Comparison of ENCODE assay signal across 8 cellular contexts in the genomic region with DNA sequence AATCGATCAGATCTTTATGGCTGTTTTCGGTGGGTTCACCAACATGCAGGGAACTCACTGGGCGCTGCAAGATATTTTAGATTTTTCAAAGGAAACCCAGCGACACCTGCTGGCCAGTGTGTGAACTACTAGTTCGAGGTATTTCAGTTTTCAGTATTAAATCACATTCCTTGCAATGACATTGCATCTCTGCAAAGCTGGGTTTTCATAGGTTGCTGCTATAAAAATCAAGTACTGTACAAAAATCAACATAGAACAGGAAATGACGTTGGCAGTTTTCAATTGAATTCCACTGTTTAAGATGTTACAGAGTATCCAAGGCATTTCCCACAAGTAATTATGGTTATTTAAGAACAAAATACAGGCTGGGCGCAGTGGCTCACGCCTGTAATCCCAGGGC. TPM values are rescaled to one million over a fixed set of nuclear protein-coding genes. Genes with fewer than 3 reads are reported as not detected.
A peak's percentile ranks its signal among the peaks of the same experiment; 100 is the strongest.
DNase-seq lines count a peak whose midpoint lies in the region; ATAC-seq and TF ChIP-seq lines count a peak whose summit lies in the region.

No MANE protein-coding gene starts in this region.

- no peaks in the 10 kb centered on the region for H3K9me3 ChIP-seq in prostate gland
- H3K9me3 ChIP-seq in aorta (ENCODE audit: control insufficient read depth, low read length), result no peaks in the 10 kb centered on the region

- H3K27ac ChIP-seq in prostate gland, result no peak overlapping the region
- no peak overlapping the region for H3K27ac ChIP-seq in aorta (ENCODE audit: low read depth in 1 of 2, low read length in 2 of 2)

- peaks cover 9% of the 10 kb centered on the region for H3K36me3 Mint-ChIP-seq in Calu3 (ENCODE audit: insufficient read depth, unreplicated experiment)
- peaks cover 38% of the 10 kb centered on the region for H3K36me3 Mint-ChIP-seq in activated naive CD4-positive, alpha-beta T cell treated with anti-CD3 and anti-CD28 coated beads, Interleukin-2, amount 10 ng/mL, durations not matched to agents 7 days and 5 days

- no peaks in the 10 kb centered on the region for H3K27me3 Mint-ChIP-seq in Calu3 (ENCODE audit: unreplicated experiment)
- no peaks in the 10 kb centered on the region for H3K27me3 Mint-ChIP-seq in activated naive CD4-positive, alpha-beta T cell treated with anti-CD3 and anti-CD28 coated beads, Interleukin-2, amount 10 ng/mL, durations not matched to agents 7 days and 5 days

- H3K4me1 Mint-ChIP-seq in Calu3 (ENCODE audit: low read depth, unreplicated experiment), result no peaks in the 10 kb centered on the region
- peaks cover 2% of the 10 kb centered on the region for H3K4me1 Mint-ChIP-seq in activated naive CD4-positive, alpha-beta T cell treated with anti-CD3 and anti-CD28 coated beads, Interleukin-2, amount 10 ng/mL, durations not matched to agents 7 days and 5 days

- peaks cover 12% of the 10 kb centered on the region for H3K4me1 ChIP-seq in prostate gland (replicated peaks)
- no peaks in the 10 kb centered on the region for H3K4me1 ChIP-seq in aorta (ENCODE audit: control insufficient read depth in 1 of 2, insufficient read depth in 2 of 2, low read length in 2 of 2)

- H3K36me3 ChIP-seq in prostate gland (peaks cover 0 to under 1% of the 10 kb centered on the region in 2 donors), aorta (ENCODE audit: control insufficient read depth in 1 of 2, insufficient read depth in 2 of 2, low read length in 1 of 2) (no peaks in the 10 kb centered on the region)

- H3K27ac Mint-ChIP-seq in Calu3 (ENCODE audit: unreplicated experiment), result no peak overlapping the region
- H3K27ac Mint-ChIP-seq in activated naive CD4-positive, alpha-beta T cell treated with anti-CD3 and anti-CD28 coated beads, Interleukin-2, amount 10 ng/mL, durations not matched to agents 7 days and 5 days, result peak overlapping the region; percentile 73

- H3K4me3 ChIP-seq in prostate gland (no peak overlapping the region), aorta (ENCODE audit: low read length in 2 of 2) (no peak overlapping the region)

- intact Hi-C loops in Calu3 (cut with micrococcal nuclease; ENCODE audit: unreplicated experiment) (loop anchor here (1.0 kb wide), 1 partner anchor 45 kb away; no protein-coding TSS in a partner anchor), prostate gland (cut with DNase I) (no loop called here), aorta (cut with DNase I) (loop anchor here in 1 of 2 donors (1.0 kb wide), 1 partner anchor 45 kb away; no protein-coding TSS in a partner anchor)

- 27% methylated on average over 8 of the region's 8 CpGs for WGBS in prostate gland
- 17 to 22% methylated on average over 8 of the region's 8 CpGs for WGBS in aorta, 2 donors

- ATAC-seq in aorta (ENCODE audit: low FRiP score), result peak; percentile 71
- ATAC-seq in GM21529 (IDR thresholded peaks at IDR 0.05; ENCODE audit: unreplicated experiment), result no peak

- no peak for TF ChIP-seq POLR2A in prostate gland (IDR thresholded peaks at IDR 0.05)

- DNase-seq in Calu3 (peak; percentile 67), HuH-7.5 (ENCODE audit: low spot score) (peak; percentile 54), SK-N-DZ (ENCODE audit: low spot score) (peak; percentile 31), glomerular endothelial cell (ENCODE audit: extremely low read depth, low read depth, low spot score) (peak; percentile 99), prostate gland (ENCODE audit: low spot score) (peak; percentile 53), aorta (peak; percentile 63 to 83)
- peak; percentile 79 for DNase-seq in activated naive CD4-positive, alpha-beta T cell treated with anti-CD3 and anti-CD28 coated beads, Interleukin-2, amount 10 ng/mL, durations not matched to agents 7 days and 5 days

- H3K4me3 Mint-ChIP-seq in Calu3 (ENCODE audit: low read depth, unreplicated experiment), result no peak overlapping the region
- no peak overlapping the region for H3K4me3 Mint-ChIP-seq in activated naive CD4-positive, alpha-beta T cell treated with anti-CD3 and anti-CD28 coated beads, Interleukin-2, amount 10 ng/mL, durations not matched to agents 7 days and 5 days

- CTCF ChIA-PET in Calu3 (lab: Charles Lee), result interaction anchor here (0.7 to 1.5 kb wide), 2 partner anchors 45 kb away, joined by 3 to 4 read pairs; no protein-coding TSS in a partner anchor
- CTCF ChIA-PET in activated naive CD4-positive, alpha-beta T cell treated with anti-CD3 and anti-CD28 coated beads, Interleukin-2, amount 10 ng/mL, durations not matched to agents 7 days and 5 days (lab: Charles Lee), result interaction anchor here (0.8 to 1.9 kb wide), 6 partner anchors 42 to 189 kb away, joined by 3 to 12 read pairs (median 4); partner anchors contain the start of gene PLA2G4C

- no peaks in the 10 kb centered on the region for H3K9me3 Mint-ChIP-seq in Calu3 (ENCODE audit: low read depth, unreplicated experiment)
- H3K9me3 Mint-ChIP-seq in activated naive CD4-positive, alpha-beta T cell treated with anti-CD3 and anti-CD28 coated beads, Interleukin-2, amount 10 ng/mL, durations not matched to agents 7 days and 5 days, result no peaks in the 10 kb centered on the region

- BruUV-seq in Calu3 (replicated peaks; lab: Mats Ljungman, UMichigan), result no TSS peak

- TF ChIP-seq CTCF in Calu3 (IDR thresholded peaks at IDR 0.05; ENCODE audit: unreplicated experiment), result peak; percentile 94
- peak; percentile 75 to 95 (median 87) for TF ChIP-seq CTCF in prostate gland (IDR thresholded peaks at IDR 0.05)

- no peaks in the 10 kb centered on the region for H3K27me3 ChIP-seq in prostate gland (replicated peaks; ENCODE audit: insufficient read depth)
- H3K27me3 ChIP-seq in aorta (ENCODE audit: control insufficient read depth in 1 of 2, insufficient read depth in 2 of 2, low read length in 1 of 2), result no peaks in the 10 kb centered on the region

RNA-seq across cellular contexts. Expression of gene LIG1, which starts 17.6 kb away (rescaled TPM):
- 99.3 and 99.4 TPM in 2 replicates for total RNA-seq in Calu3 (2022)
- polyA plus RNA-seq in SK-N-DZ (2014; cell fraction: cytosol; rRNA removed), result 41.8 and 47.7 TPM in 2 replicates
- polyA plus RNA-seq in SK-N-DZ (2014; cell fraction: nucleus; rRNA removed), result 91.8 and 130 TPM in 2 replicates
- 42.9 and 47.3 TPM in 2 replicates for total RNA-seq in glomerular endothelial cell
- 10 to 100 TPM; 30.6 to 58.7 TPM for total RNA-seq in prostate gland
- 10 to 100 TPM; 11.3 to 16.0 TPM for total RNA-seq in aorta
- polyA plus RNA-seq in aorta, result 10 to 100 TPM in 1 of 2 donors, 1 to 10 TPM in 1; 3.4 to 33.7 TPM

RNA-seq across cellular contexts. Expression of gene ZSWIM9, which starts 17.9 kb away (rescaled TPM):
- total RNA-seq in Calu3 (2022), result 16.4 and 17.4 TPM in 2 replicates
- 0.38 and 0.41 TPM in 2 replicates for polyA plus RNA-seq in SK-N-DZ (2014; cell fraction: cytosol; rRNA removed)
- polyA plus RNA-seq in SK-N-DZ (2014; cell fraction: nucleus; rRNA removed), result 0.67 and 1.7 TPM in 2 replicates
- total RNA-seq in glomerular endothelial cell, result 3.6 and 6.5 TPM in 2 replicates
- total RNA-seq in prostate gland, result 1 to 10 TPM; 4.1 to 7.2 TPM
- 10 to 100 TPM in 1 of 2 donors, 1 to 10 TPM in 1; 9.0 to 10.3 TPM for total RNA-seq in aorta
- 10 to 100 TPM in 1 of 2 donors, 1 to 10 TPM in 1; 6.0 to 21.8 TPM for polyA plus RNA-seq in aorta

RNA-seq across cellular contexts. Expression of gene PLA2G4C, which starts 41.9 kb away (rescaled TPM):
- total RNA-seq in Calu3 (2022) (4.2 and 7.7 TPM in 2 replicates), glomerular endothelial cell (279 and 309 TPM in 2 replicates), prostate gland (10 to 100 TPM; 11.0 to 27.3 TPM), aorta (10 to 100 TPM; 19.8 to 60.1 TPM)
- 0.96 TPM in 1 of 2 replicates, not detected in the other for polyA plus RNA-seq in SK-N-DZ (2014; cell fraction: cytosol; rRNA removed)
- polyA plus RNA-seq in SK-N-DZ (2014; cell fraction: nucleus; rRNA removed), result not detected in 2 replicates
- 10 to 100 TPM in 1 of 2 donors, 1 to 10 TPM in 1; 6.8 to 45.8 TPM for polyA plus RNA-seq in aorta

Comparison
In these comparisons a context has a peak if more than half of its experiments do, and no peak if none do; other contexts are left out.
1. DNase-seq: peak in every context shown above with its lines; median percentile 99 in glomerular endothelial cell; 79 in activated naive CD4-positive, alpha-beta T cell treated with anti-CD3 and anti-CD28 coated beads, Interleukin-2, amount 10 ng/mL, durations not matched to agents 7 days and 5 days; 73 in aorta; 67 in Calu3; 54 in HuH-7.5; 53 in prostate gland; 31 in SK-N-DZ.